7 cellular contexts compared by ENCODE assay signal in genomic region chr4:19739101-19739651, GRCh38.
DNase-seq lines count a peak whose midpoint lies in the region; FAIRE-seq and TF ChIP-seq lines count a peak whose summit lies in the region.

No MANE protein-coding gene starts in this region.

- H3K4me1 ChIP-seq in PC-9 (replicated peaks; ENCODE audit: insufficient read depth) (0 out of 2 replicates have a peak, but pooled peaks cover 19% of the 10 kb centered on the region), skeletal muscle satellite cell (ENCODE audit: control insufficient read depth, insufficient read depth, low read length) (peaks cover 15% of the 10 kb centered on the region)

- peak overlapping the region; percentile 83 for H3K27ac ChIP-seq in PC-9

- H3K4me2 ChIP-seq in PC-9 (peak overlapping the region; percentile 68), skeletal muscle satellite cell (ENCODE audit: low read length) (peak overlapping the region; percentile 60)

- H3K9ac ChIP-seq in skeletal muscle satellite cell (ENCODE audit: low read depth, low read length): no peak overlapping the region

- H2AFZ ChIP-seq in PC-9: peak overlapping the region; percentile 59; the same call in 1 of the 2 replicates

- H4K20me1 ChIP-seq in PC-9 (ENCODE audit: insufficient read depth): no peaks in the 10 kb centered on the region

- no peaks in the 10 kb centered on the region for H3K9me2 ChIP-seq in PC-9 (ENCODE audit: insufficient read depth)

- H3K4me3 ChIP-seq in PC-9 (peak overlapping the region; percentile 27; the same call in 1 of the 2 replicates), fibroblast of mammary gland (ENCODE audit: control insufficient read depth, low read depth, low read length) (no peak overlapping the region), skeletal muscle satellite cell (ENCODE audit: low read length) (no peak overlapping the region)

- DNase-seq in HEK293T (ENCODE audit: extremely low spot score): peak; percentile 58
- peak; percentile 64 to 82 for DNase-seq in PC-9
- peak; percentile 89 for DNase-seq in fibroblast of mammary gland (ENCODE audit: low read depth)
- DNase-seq in HuH-7.5 (ENCODE audit: low spot score): no peak
- DNase-seq in GM19239 (ENCODE audit: insufficient read length, low spot score): no peak
- DNase-seq in activated CD4-positive, alpha-beta T cell treated with anti-CD3 and anti-CD28 coated beads, Interleukin-2, amount 50 U/mL, for 48 hours: no peak

- H3F3A ChIP-seq in PC-9 (ENCODE audit: insufficient read depth, low read depth): peaks cover 12% of the 10 kb centered on the region; the same call in 1 of the 2 replicates

- H3K9me3 ChIP-seq in PC-9 (ENCODE audit: insufficient read depth, low read depth) (no peaks in the 10 kb centered on the region), skeletal muscle satellite cell (replicated peaks; ENCODE audit: low read length) (no peaks in the 10 kb centered on the region)

- no peaks in the 10 kb centered on the region for H3K27me3 ChIP-seq in PC-9 (ENCODE audit: insufficient read depth, low read depth)
- no peaks in the 10 kb centered on the region for H3K27me3 ChIP-seq in skeletal muscle satellite cell (ENCODE audit: control insufficient read depth, insufficient read depth, low read length)

- BruUV-seq in PC-9 (replicated peaks; lab: Mats Ljungman, UMichigan): no TSS peak

- intact Hi-C loops in PC-9 (cut with micrococcal nuclease; ENCODE audit: unreplicated experiment): loop anchor here (1.0 to 5.0 kb wide), 7 partner anchors 37 to 508 kb away; no protein-coding TSS in a partner anchor

- CTCF ChIA-PET in HEK293T (lab: Yijun Ruan, JAX) (no interaction called here), PC-9 (lab: Charles Lee) (no interaction called here)

- POLR2A ChIA-PET in HEK293T (lab: Yijun Ruan, JAX) (no interaction called here), PC-9 (lab: Charles Lee; ENCODE audit: unreplicated experiment) (no interaction called here)

- FAIRE-seq in GM19239 (lab: Jason Lieb, UNC): no peak

- H3K36me3 ChIP-seq in PC-9 (ENCODE audit: low read depth) (no peaks in the 10 kb centered on the region), skeletal muscle satellite cell (ENCODE audit: insufficient read depth, low read length) (no peaks in the 10 kb centered on the region)

- TF ChIP-seq CTCF in PC-9 (conservative IDR thresholded peaks at IDR 0.05): no peak
- TF ChIP-seq CTCF in fibroblast of mammary gland (conservative IDR thresholded peaks at IDR 0.05; ENCODE audit: control insufficient read depth, insufficient read depth, low read depth, low read length): no peak

- no peaks in the 10 kb centered on the region for H3K79me2 ChIP-seq in PC-9 (ENCODE audit: low read depth)

TF ChIP-seq in HEK293T, 16 proteins besides CTCF, POLR2A, EP300 and RAD21:
- no peak for TF ChIP-seq SUZ12 (IDR thresholded peaks at IDR 0.05)
- no peak for TF ChIP-seq ELF4 (IDR thresholded peaks at IDR 0.05)
- peak; percentile 37; the same call in 1 of the 2 replicates for TF ChIP-seq CTBP1 (IDR thresholded peaks at IDR 0.05; ENCODE audit: borderline replicate concordance)

Comparison
In these comparisons a context has a peak if more than half of its experiments do, and no peak if none do; other contexts are left out.
1. DNase-seq: peak in HEK293T (single experiment), PC-9 (2 of 2) and fibroblast of mammary gland (single experiment); none in HuH-7.5 (single experiment), GM19239 (single experiment) and activated CD4-positive, alpha-beta T cell treated with anti-CD3 and anti-CD28 coated beads, Interleukin-2, amount 50 U/mL, for 48 hours (0 of 2).